ENCODE assay signal across 9 cellular contexts in genomic region chr1:192732787-192733186, GRCh38.
A peak's percentile ranks its signal among the peaks of the same experiment; 100 is the strongest.
DNase-seq lines count a peak whose midpoint lies in the region; ATAC-seq and TF ChIP-seq lines count a peak whose summit lies in the region.
"Had no signal": no experiment of that assay in that cellular context is flagged by ENCODE, and none has a peak within 500 bp of the region (broad histone marks: within the 10 kb centered on the region; RNA-seq: fewer than 3 reads in every experiment).

No MANE protein-coding gene starts in this region.

- DNase-seq in DMS 273 (lab: John Stamatoyannopoulos, UW; ENCODE audit: unreplicated experiment): peak; percentile 60
- DNase-seq in DMS 273 treated with DMSO at 0.1 percent for 48 hours (lab: John Stamatoyannopoulos, UW): no peak
- peak; percentile 58 for DNase-seq in OCI-LY7 (ENCODE audit: low spot score)
- no peak for DNase-seq in kidney epithelial cell (ENCODE audit: low read depth)
- no peak for DNase-seq in natural killer cell treated with Interleukin-12 subunit alpha and Interleukin-12 subunit beta and Interleukin-15 and Interleukin-18, amount 100 ng/mL, for 72 hours (ENCODE audit: low spot score)
- no peak for DNase-seq in NCI-H446 treated with DMSO at 0.1 percent for 48 hours (lab: John Stamatoyannopoulos, UW)
- DNase-seq: activated T-cell treated with anti-CD3 and anti-CD28 coated beads, Interleukin-2, amount 50 U/mL, for 24 hours had no signal

- peak overlapping the region; percentile 91 for H2AFZ ChIP-seq in OCI-LY7 (ENCODE audit: low read length)

- H3K79me2 ChIP-seq in OCI-LY7 (ENCODE audit: insufficient read depth, low read depth, low read length): no peaks in the 10 kb centered on the region

- H3K27ac ChIP-seq in OCI-LY7 (ENCODE audit: low read depth, low read length, poor library complexity, severe bottlenecking): no peak overlapping the region

- peak; percentile 41 for ATAC-seq in HG02623 (IDR thresholded peaks at IDR 0.05; ENCODE audit: unreplicated experiment)
- no peak for ATAC-seq in natural killer cell treated with Interleukin-12 subunit alpha and Interleukin-12 subunit beta and Interleukin-15 and Interleukin-18, amount 100 ng/mL, for 72 hours
- ATAC-seq in GM19328 (IDR thresholded peaks at IDR 0.05; ENCODE audit: unreplicated experiment): no peak

- POLR2A ChIA-PET in OCI-LY7 (lab: Charles Lee): no interaction called here

- no peak overlapping the region for H3K27ac Mint-ChIP-seq in natural killer cell treated with Interleukin-12 subunit alpha and Interleukin-12 subunit beta and Interleukin-15 and Interleukin-18, amount 100 ng/mL, for 72 hours
- H3K27ac Mint-ChIP-seq: activated T-cell treated with anti-CD3 and anti-CD28 coated beads, Interleukin-2, amount 50 U/mL, for 24 hours had no signal

- H3K27me3 ChIP-seq in kidney epithelial cell (ENCODE audit: control insufficient read depth, insufficient read depth, low read length): no peaks in the 10 kb centered on the region

- H4K20me1 ChIP-seq in OCI-LY7 (ENCODE audit: insufficient read depth, low read length): no peaks in the 10 kb centered on the region

- no peak overlapping the region for H3K4me2 ChIP-seq in OCI-LY7 (ENCODE audit: low read length)

- H3K9me2 ChIP-seq in OCI-LY7 (ENCODE audit: insufficient read depth, low read length): no peaks in the 10 kb centered on the region

- H3K9me3 Mint-ChIP-seq in natural killer cell treated with Interleukin-12 subunit alpha and Interleukin-12 subunit beta and Interleukin-15 and Interleukin-18, amount 100 ng/mL, for 72 hours: peaks cover 5% of the 10 kb centered on the region
- H3K9me3 Mint-ChIP-seq: activated T-cell treated with anti-CD3 and anti-CD28 coated beads, Interleukin-2, amount 50 U/mL, for 24 hours had no signal

- H3K4me3 ChIP-seq in OCI-LY7 (ENCODE audit: low read depth, low read length, poor library complexity, severe bottlenecking): no peak overlapping the region
- H3K4me3 ChIP-seq in kidney epithelial cell (ENCODE audit: low read depth, low read length): no peak overlapping the region

- H3K4me1 Mint-ChIP-seq in natural killer cell treated with Interleukin-12 subunit alpha and Interleukin-12 subunit beta and Interleukin-15 and Interleukin-18, amount 100 ng/mL, for 72 hours (ENCODE audit: low read depth in 2 of 2): no peaks in the 10 kb centered on the region

- no peaks in the 10 kb centered on the region for H3K27me3 Mint-ChIP-seq in natural killer cell treated with Interleukin-12 subunit alpha and Interleukin-12 subunit beta and Interleukin-15 and Interleukin-18, amount 100 ng/mL, for 72 hours
- H3K27me3 Mint-ChIP-seq: activated T-cell treated with anti-CD3 and anti-CD28 coated beads, Interleukin-2, amount 50 U/mL, for 24 hours had no signal

- CTCF ChIA-PET in OCI-LY7 (lab: Charles Lee; ENCODE audit: unreplicated experiment): no interaction called here

- H3K4me1 ChIP-seq in OCI-LY7 (ENCODE audit: insufficient read depth, low read length, poor library complexity, severe bottlenecking): no peaks in the 10 kb centered on the region

- TF ChIP-seq CTCF in OCI-LY7 (conservative IDR thresholded peaks at IDR 0.05; ENCODE audit: low read length) (peak; percentile 67), kidney epithelial cell (IDR thresholded peaks at IDR 0.05; ENCODE audit: insufficient read depth, low read length, poor library complexity, severe bottlenecking) (peak; percentile 18)

- no peaks in the 10 kb centered on the region for H3K36me3 Mint-ChIP-seq in natural killer cell treated with Interleukin-12 subunit alpha and Interleukin-12 subunit beta and Interleukin-15 and Interleukin-18, amount 100 ng/mL, for 72 hours

- no peaks in the 10 kb centered on the region for H3K9me3 ChIP-seq in OCI-LY7 (ENCODE audit: low read length)

- no peak overlapping the region for H3K4me3 Mint-ChIP-seq in natural killer cell treated with Interleukin-12 subunit alpha and Interleukin-12 subunit beta and Interleukin-15 and Interleukin-18, amount 100 ng/mL, for 72 hours
- H3K4me3 Mint-ChIP-seq: activated T-cell treated with anti-CD3 and anti-CD28 coated beads, Interleukin-2, amount 50 U/mL, for 24 hours had no signal

- BruUV-seq in OCI-LY7 (replicated peaks; lab: Mats Ljungman, UMichigan): no TSS peak

- H3K36me3 ChIP-seq in OCI-LY7 (ENCODE audit: insufficient read depth, low read length): no peaks in the 10 kb centered on the region
- H3K36me3 ChIP-seq in kidney epithelial cell (ENCODE audit: control insufficient read depth, insufficient read depth, low read length): no peaks in the 10 kb centered on the region

- intact Hi-C loops in OCI-LY7 (cut with micrococcal nuclease; ENCODE audit: unreplicated experiment): no loop called here

Comparison
In these comparisons a context has a peak if more than half of its experiments do, and no peak if none do; other contexts are left out.
1. DNase-seq: peak in DMS 273 (single experiment) and OCI-LY7 (single experiment); none in DMS 273 treated with DMSO at 0.1 percent for 48 hours (single experiment), kidney epithelial cell (single experiment), natural killer cell treated with Interleukin-12 subunit alpha and Interleukin-12 subunit beta and Interleukin-15 and Interleukin-18, amount 100 ng/mL, for 72 hours (single experiment) and NCI-H446 treated with DMSO at 0.1 percent for 48 hours (single experiment).